In the genomic region with DNA sequence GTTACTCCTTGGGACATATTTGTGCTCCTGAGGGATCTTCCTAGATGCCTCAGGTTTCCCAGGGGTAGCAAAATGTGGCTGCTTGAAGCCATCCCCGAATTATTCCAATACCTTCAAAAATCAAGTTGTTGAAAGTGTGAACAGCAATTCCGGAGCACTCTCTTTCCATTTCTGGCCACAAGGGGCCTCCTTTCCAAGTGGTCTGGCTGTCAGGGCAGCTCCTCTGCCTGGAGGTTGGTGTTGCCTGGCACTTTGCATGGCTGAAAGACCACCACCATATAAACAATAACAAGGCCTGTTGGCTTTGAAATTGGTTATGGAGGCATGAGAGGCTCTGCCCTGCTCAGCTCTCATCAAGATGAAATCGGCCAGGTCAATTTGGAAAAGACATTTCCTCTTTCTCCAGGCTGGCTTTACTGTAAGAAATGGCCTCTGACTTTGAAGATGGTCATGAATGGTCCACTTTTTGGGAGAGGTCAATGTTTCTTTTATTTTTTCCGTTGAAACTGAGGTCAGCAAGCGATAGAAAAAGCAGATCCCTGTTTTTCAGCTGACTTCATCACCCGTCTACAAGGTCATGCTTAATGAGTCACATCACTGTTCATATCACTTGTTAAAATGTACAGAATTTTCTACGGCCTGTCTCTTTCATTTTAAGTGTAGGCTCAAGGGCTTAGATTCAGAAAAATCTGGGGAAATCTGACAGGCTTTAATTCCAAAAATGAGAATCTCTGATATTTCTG, we compare ENCODE assay signal across 9 cellular contexts.
DNase-seq lines count a peak whose midpoint lies in the region; FAIRE-seq and TF ChIP-seq lines count a peak whose summit lies in the region.
"Had no signal": no experiment of that assay in that cellular context is flagged by ENCODE, and none has a peak within 500 bp of the region (broad histone marks: within the 10 kb centered on the region; RNA-seq: fewer than 3 reads in every experiment).

No MANE protein-coding gene starts in this region.

- TF ChIP-seq CTCF in epithelial cell of esophagus (IDR thresholded peaks at IDR 0.05; ENCODE audit: insufficient read depth, low read depth, low read length, missing control alignments) (peak; percentile 60), GM10266 (IDR thresholded peaks at IDR 0.05; ENCODE audit: control insufficient read depth, insufficient read depth, low read depth, missing control alignments) (no peak), uterus (IDR thresholded peaks at IDR 0.05) (no peak)

- H3K27me3 ChIP-seq in small intestine (ENCODE audit: control insufficient read depth in 2 of 2, insufficient read depth in 2 of 2, low read length in 2 of 2) (no peaks in the 10 kb centered on the region), uterus (no peaks in the 10 kb centered on the region)
- H3K27me3 ChIP-seq: BLaER1 had no signal

- H3K27ac ChIP-seq in small intestine (ENCODE audit: low read depth in 1 of 2, low read length in 1 of 2) = no peak overlapping the region
- no peak overlapping the region for H3K27ac ChIP-seq in uterus
- H3K27ac ChIP-seq: BLaER1 had no signal

- H3K9me3 ChIP-seq in small intestine (ENCODE audit: control insufficient read depth, low read depth) = no peaks in the 10 kb centered on the region
- no peaks in the 10 kb centered on the region for H3K9me3 ChIP-seq in uterus
- H3K9me3 ChIP-seq: BLaER1 had no signal

- WGBS in small intestine, 3 donors = 81 to 88% (median 84%) methylated on average over 7 of the region's 7 CpGs

- peak; percentile 1 for DNase-seq in NCI-H2171 treated with DMSO at 0.1 percent for 48 hours (lab: John Stamatoyannopoulos, UW)
- no peak for DNase-seq in NCI-H2171 (lab: John Stamatoyannopoulos, UW)
- DNase-seq in NCI-H460 (ENCODE audit: extremely low read depth, low read depth) = peak; percentile 36
- peak; percentile 36 for DNase-seq in epithelial cell of esophagus (ENCODE audit: low read depth)
- peak; percentile 6 for DNase-seq in small intestine
- no peak for DNase-seq in NCI-H2196 (lab: John Stamatoyannopoulos, UW; ENCODE audit: unreplicated experiment)
- DNase-seq in GM10266 (ENCODE audit: extremely low spot score) = no peak
- DNase-seq in uterus = no peak

- no peak overlapping the region for H3K4me3 ChIP-seq in epithelial cell of esophagus (ENCODE audit: low read length)
- H3K4me3 ChIP-seq in small intestine (ENCODE audit: low read depth in 1 of 2, low read length in 2 of 2) = no peak overlapping the region
- no peak overlapping the region for H3K4me3 ChIP-seq in uterus
- H3K4me3 ChIP-seq: BLaER1 had no signal

- intact Hi-C loops in uterus (cut with DNase I; ENCODE audit: low total_unique reads) = no loop called here

- no peak for FAIRE-seq in small intestine (lab: Jason Lieb, UNC)

- H3K4me1 ChIP-seq in small intestine (ENCODE audit: control insufficient read depth in 2 of 2, insufficient read depth in 1 of 2, low read depth in 1 of 2, low read length in 1 of 2) (no peaks in the 10 kb centered on the region), uterus (no peaks in the 10 kb centered on the region)
- H3K4me1 ChIP-seq: BLaER1 had no signal

- TF ChIP-seq POLR2A in uterus (IDR thresholded peaks at IDR 0.05) = no peak

- H3K36me3 ChIP-seq in small intestine (ENCODE audit: control insufficient read depth in 2 of 2, insufficient read depth in 2 of 2, low read length in 2 of 2) (no peaks in the 10 kb centered on the region), uterus (no peaks in the 10 kb centered on the region)
- H3K36me3 ChIP-seq: BLaER1 had no signal

Comparison
In these comparisons a context has a peak if more than half of its experiments do, and no peak if none do; other contexts are left out.
1. DNase-seq: peak in NCI-H2171 treated with DMSO at 0.1 percent for 48 hours (single experiment), NCI-H460 (single experiment), epithelial cell of esophagus (single experiment) and small intestine (single experiment); none in NCI-H2171 (single experiment), NCI-H2196 (single experiment), GM10266 (single experiment) and uterus (0 of 2).